Comparison of ENCODE assay signal across 14 cellular contexts in genomic region chr13:87677043-87677333, GRCh38. TPM values are rescaled to one million over a fixed set of nuclear protein-coding genes. Genes with fewer than 3 reads are reported as not detected.
DNase-seq lines count a peak whose midpoint lies in the region; ATAC-seq and TF ChIP-seq lines count a peak whose summit lies in the region.
"Had no signal": no experiment of that assay in that cellular context is flagged by ENCODE, and none has a peak within 500 bp of the region (broad histone marks: within the 10 kb centered on the region; RNA-seq: fewer than 3 reads in every experiment).

No MANE protein-coding gene starts in this region.

- peak overlapping the region in 5 of 8 donors; percentile 30 to 78 (median 40) for H3K4me3 Mint-ChIP-seq in CD4-positive, alpha-beta memory T cell
- peak overlapping the region; percentile 87 for H3K4me3 Mint-ChIP-seq in nephron progenitor cell

- no peak for ATAC-seq in PC-3
- ATAC-seq in HG03039 (IDR thresholded peaks at IDR 0.05; ENCODE audit: unreplicated experiment) = no peak
- no peak for ATAC-seq in GM18909 (IDR thresholded peaks at IDR 0.05; ENCODE audit: poor library complexity, unreplicated experiment)

- H3K79me2 ChIP-seq in PC-3 (ENCODE audit: low read length) = no peaks in the 10 kb centered on the region

- H3K9ac ChIP-seq in PC-3 (ENCODE audit: low read length) = no peak overlapping the region

- H3K9me3 Mint-ChIP-seq in CD4-positive, alpha-beta memory T cell = peaks cover 0 to 25% (median 7%) of the 10 kb centered on the region in 8 donors
- peaks cover 15% of the 10 kb centered on the region for H3K9me3 Mint-ChIP-seq in nephron progenitor cell

- CTCF ChIA-PET in CD4-positive, alpha-beta memory T cell (lab: Charles Lee; ENCODE audit: partially characterized antibody) = no interaction called here
- CTCF ChIA-PET in PC-3 (lab: Charles Lee) = no interaction called here

- H3K4me1 Mint-ChIP-seq in CD4-positive, alpha-beta memory T cell = peaks cover 2 to 41% (median 17%) of the 10 kb centered on the region in 4 donors
- peaks cover 44% of the 10 kb centered on the region for H3K4me1 Mint-ChIP-seq in nephron progenitor cell

- DNase-seq in CD4-positive, alpha-beta memory T cell = no peak
- no peak for DNase-seq in PC-3
- DNase-seq in epithelial cell of esophagus (ENCODE audit: low read depth) = no peak
- DNase-seq in nephron progenitor cell = no peak
- DNase-seq in SW480 (ENCODE audit: low spot score) = no peak
- DNase-seq in OCI-M2 (lab: John Stamatoyannopoulos, UW; ENCODE audit: unreplicated experiment) = no peak
- DNase-seq: activated CD4-positive, CD25-positive, alpha-beta regulatory T cell treated with anti-CD3 and anti-CD28 coated beads, Interleukin-2, amount 50 U/mL, for 72 hours; activated T-cell treated with anti-CD3 and anti-CD28 coated beads for 4 hours; NCI-H446 had no signal

- H3F3A ChIP-seq in PC-3 (ENCODE audit: low read length, unreplicated experiment) = no peaks in the 10 kb centered on the region

- H3K4me1 ChIP-seq in CD4-positive, alpha-beta memory T cell (ENCODE audit: insufficient read depth, low read length) = no peaks in the 10 kb centered on the region
- peaks cover 4% of the 10 kb centered on the region; the same call in 1 of the 2 replicates for H3K4me1 ChIP-seq in PC-3 (ENCODE audit: insufficient read depth, low read length)

- POLR2A ChIA-PET in CD4-positive, alpha-beta memory T cell (lab: Charles Lee; ENCODE audit: partially characterized antibody) = no interaction called here
- POLR2A ChIA-PET in PC-3 (lab: Charles Lee; ENCODE audit: unreplicated experiment) = no interaction called here

- no peaks in the 10 kb centered on the region for H3K9me3 ChIP-seq in CD4-positive, alpha-beta memory T cell (ENCODE audit: control insufficient read depth in 1 of 2, low read length in 2 of 2)
- no peaks in the 10 kb centered on the region for H3K9me3 ChIP-seq in PC-3 (ENCODE audit: low read length)
- H3K9me3 ChIP-seq: gastroesophageal sphincter had no signal

- no peak overlapping the region for H2AFZ ChIP-seq in PC-3 (ENCODE audit: low read length)
- H2AFZ ChIP-seq: PC-9 had no signal

- H3K27ac Mint-ChIP-seq in CD4-positive, alpha-beta memory T cell = no peak overlapping the region
- no peak overlapping the region for H3K27ac Mint-ChIP-seq in nephron progenitor cell

- intact Hi-C loops in CD4-positive, alpha-beta memory T cell (cut with micrococcal nuclease) = no loop called here
- intact Hi-C loops in PC-3 (cut with micrococcal nuclease) = no loop called here

- peaks cover 6% of the 10 kb centered on the region for H3K27me3 ChIP-seq in CD4-positive, alpha-beta memory T cell (ENCODE audit: insufficient read depth, low read length)
- peaks cover 5% of the 10 kb centered on the region; the same call in 1 of the 2 replicates for H3K27me3 ChIP-seq in PC-3 (ENCODE audit: low read length)

- H4K20me1 ChIP-seq in PC-3 (ENCODE audit: low read length) = no peaks in the 10 kb centered on the region

- H3K9me2 ChIP-seq in PC-3 (replicated peaks; ENCODE audit: low read length) = no peaks in the 10 kb centered on the region

- no TSS peak for BruUV-seq in PC-3 (replicated peaks; lab: Mats Ljungman, UMichigan)

- H3K4me3 ChIP-seq in CD4-positive, alpha-beta memory T cell (ENCODE audit: low read length in 2 of 2) = no peak overlapping the region
- H3K4me3 ChIP-seq in PC-3 (ENCODE audit: low read length) = no peak overlapping the region; the same call in 1 of the 2 replicates
- H3K4me3 ChIP-seq in epithelial cell of esophagus (ENCODE audit: low read length) = peak overlapping the region; percentile 48
- H3K4me3 ChIP-seq: PC-9 had no signal

- peak overlapping the region; percentile 99; the same call in 1 of the 2 replicates for H3K4me2 ChIP-seq in PC-3 (ENCODE audit: low read length)
- H3K4me2 ChIP-seq: PC-9 had no signal

- H3K36me3 Mint-ChIP-seq in CD4-positive, alpha-beta memory T cell = peaks cover 0 to 1% of the 10 kb centered on the region in 2 donors
- H3K36me3 Mint-ChIP-seq in nephron progenitor cell (ENCODE audit: low read depth) = peaks cover 25% of the 10 kb centered on the region

- TF ChIP-seq CTCF in PC-3 (conservative IDR thresholded peaks at IDR 0.05; ENCODE audit: low read depth, low read length) = no peak
- TF ChIP-seq CTCF in epithelial cell of esophagus (IDR thresholded peaks at IDR 0.05; ENCODE audit: insufficient read depth, low read depth, low read length, missing control alignments) = no peak
- TF ChIP-seq CTCF in nephron progenitor cell (IDR thresholded peaks at IDR 0.05) = no peak

- H3K27ac ChIP-seq in CD4-positive, alpha-beta memory T cell (ENCODE audit: low read depth, low read length) = no peak overlapping the region
- no peak overlapping the region for H3K27ac ChIP-seq in PC-3 (ENCODE audit: low read length)
- H3K27ac ChIP-seq: gastroesophageal sphincter, PC-9 had no signal

- peaks cover 27 to 43% of the 10 kb centered on the region in 2 donors for H3K27me3 Mint-ChIP-seq in CD4-positive, alpha-beta memory T cell
- peaks cover 50% of the 10 kb centered on the region for H3K27me3 Mint-ChIP-seq in nephron progenitor cell (ENCODE audit: low read depth, poor library complexity)

- no peaks in the 10 kb centered on the region for H3K36me3 ChIP-seq in CD4-positive, alpha-beta memory T cell (ENCODE audit: insufficient read depth, low read length)
- H3K36me3 ChIP-seq in PC-3 (ENCODE audit: low read depth, low read length) = no peaks in the 10 kb centered on the region
- H3K36me3 ChIP-seq: gastroesophageal sphincter had no signal

RNA-seq across cellular contexts. Expression of gene SLITRK5, which starts 5.8 kb away (rescaled TPM):
- under 1 TPM; 0.38 to 0.44 TPM for total RNA-seq in CD4-positive, alpha-beta memory T cell
- under 1 TPM in 1 of 2 donors, not detected in 1; 0.02 TPM for polyA plus RNA-seq in CD4-positive, alpha-beta memory T cell
- total RNA-seq in PC-3 (2014; rRNA removed) = 0.17 and 0.18 TPM in 2 replicates
- total RNA-seq: HepG2 had no signal
- polyA plus RNA-seq: HepG2 had no signal
